7 cellular contexts compared by ENCODE assay signal in the genomic region with DNA sequence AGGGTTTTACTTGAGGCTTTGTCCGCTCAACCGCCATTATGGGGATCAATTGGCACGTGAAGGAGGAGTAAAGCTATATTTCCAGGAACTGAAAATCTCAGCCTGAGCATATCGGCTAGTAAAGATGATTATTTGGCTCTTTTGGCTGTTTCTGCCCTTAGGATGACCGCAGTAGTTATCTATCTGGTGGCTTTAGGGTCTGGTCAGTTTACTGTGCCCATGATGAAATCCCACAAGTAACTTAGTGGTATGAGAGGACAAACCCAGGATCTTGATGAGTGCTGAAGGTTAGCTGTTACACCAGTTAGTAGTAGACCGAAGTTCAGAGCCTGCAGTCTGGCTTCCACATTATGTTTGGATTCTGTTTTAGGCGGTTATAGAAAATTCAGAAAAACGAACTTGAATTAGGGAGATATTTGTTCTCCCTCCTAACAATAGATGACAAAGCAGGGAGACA. TPM values are rescaled to one million over a fixed set of nuclear protein-coding genes. Genes with fewer than 3 reads are reported as not detected.
DNase-seq lines count a peak whose midpoint lies in the region; ATAC-seq and TF ChIP-seq lines count a peak whose summit lies in the region.

No MANE protein-coding gene starts in this region.

- TF ChIP-seq CTCF in HEK293 (tag by site-specific recombination; IDR thresholded peaks at IDR 0.05), result no peak
- no peak for TF ChIP-seq CTCF in sigmoid colon (IDR thresholded peaks at IDR 0.05)

- H3K9me3 ChIP-seq in HEK293 (ENCODE audit: control insufficient read depth, insufficient read depth, low read depth, low read length) (no peaks in the 10 kb centered on the region), SK-N-MC (ENCODE audit: low read depth, low read length) (no peaks in the 10 kb centered on the region), sigmoid colon (no peaks in the 10 kb centered on the region)

- no peak for TF ChIP-seq EP300 in sigmoid colon (IDR thresholded peaks at IDR 0.05)

- DNase-seq in SK-N-MC (ENCODE audit: low read depth, low spot score) (no peak), fibroblast of peridontal ligament (ENCODE audit: extremely low read depth) (peak; percentile 41), sigmoid colon (no peak), NCI-H510A (lab: John Stamatoyannopoulos, UW) (no peak)

- intact Hi-C loops in sigmoid colon (cut with DNase I), result loop anchor here (2.0 kb wide), 1 partner anchor 21 kb away; the partner anchor contains the start of gene GGCX

- 1% methylated on average over 8 of the region's 8 CpGs for WGBS in sigmoid colon, 2 donors

- POLR2A ChIA-PET in HEK293 (lab: Yijun Ruan, JAX), result interaction anchor here (0.6 to 5.3 kb wide), 21 partner anchors 9 to 566 kb away, joined by 3 to 106 read pairs (median 7); partner anchors contain the start of genes ELMOD3, GGCX, POLR1A and PTCD3

- TF ChIP-seq POLR2A in sigmoid colon (IDR thresholded peaks at IDR 0.05), result no peak

- CTCF ChIA-PET in HEK293 (lab: Yijun Ruan, JAX), result interaction anchor here (0.8 to 9.1 kb wide), 5 partner anchors 8 to 149 kb away, joined by 3 to 73 read pairs (median 3); partner anchors contain the start of gene SH2D6

- H3K27ac ChIP-seq in HEK293 (ENCODE audit: extremely low read depth, low read depth, low read length), result peak overlapping the region; percentile 99; the same call in 1 of the 2 replicates
- H3K27ac ChIP-seq in SK-N-MC, result peak overlapping the region; percentile 72
- peak overlapping the region; percentile 99 to 100 (median 99) for H3K27ac ChIP-seq in sigmoid colon

- ATAC-seq in GM21390 (IDR thresholded peaks at IDR 0.05; ENCODE audit: unreplicated experiment), result no peak
- ATAC-seq in GM19351 (IDR thresholded peaks at IDR 0.05; ENCODE audit: unreplicated experiment), result no peak

- peaks cover 22 to 57% of the 10 kb centered on the region in 2 experiments for H3K36me3 ChIP-seq in HEK293 (ENCODE audit: control insufficient read depth in 2 of 2, insufficient read depth in 1 of 2, low read length in 2 of 2)
- H3K36me3 ChIP-seq in SK-N-MC (ENCODE audit: insufficient read depth, low read length), result peaks cover 56% of the 10 kb centered on the region
- H3K36me3 ChIP-seq in sigmoid colon, result peaks cover 34 to 47% (median 37%) of the 10 kb centered on the region in 4 donors

- H3K4me1 ChIP-seq in HEK293 (ENCODE audit: control insufficient read depth, insufficient read depth, low read length), result 0 out of 2 replicates have a peak, but pooled peaks cover 2% of the 10 kb centered on the region
- peaks cover 0 to 62% (median 61%) of the 10 kb centered on the region in 4 donors for H3K4me1 ChIP-seq in sigmoid colon

- no peaks in the 10 kb centered on the region for H3K27me3 ChIP-seq in sigmoid colon

- peak overlapping the region; percentile 98 for H3K9ac ChIP-seq in SK-N-MC (ENCODE audit: insufficient read length)

- H3K4me3 ChIP-seq in HEK293 (ENCODE audit: low read depth, low read length) (peak overlapping the region; percentile 98), SK-N-MC (peak overlapping the region; percentile 96), sigmoid colon (peak overlapping the region; percentile 91 to 96 (median 96))

TF ChIP-seq in HEK293, 187 proteins besides CTCF, POLR2A, EP300 and RAD21:
- no peak for TF ChIP-seq ZNF623 (tag by site-specific recombination; IDR thresholded peaks at IDR 0.05)
- TF ChIP-seq YY1 (tag by site-specific recombination; IDR thresholded peaks at IDR 0.05), result no peak
- TF ChIP-seq PRDM1 (tag by site-specific recombination; IDR thresholded peaks at IDR 0.05), result no peak
- no peak for TF ChIP-seq ZSCAN16 (tag by site-specific recombination; IDR thresholded peaks at IDR 0.05)
- 0 out of 2 replicates have a peak, but pooled peaks have one; percentile 4 for TF ChIP-seq ZNF2 (tag by site-specific recombination; IDR thresholded peaks at IDR 0.05)

RNA-seq across cellular contexts. Expression of gene MAT2A, which starts 1.2 kb away (rescaled TPM):
- total RNA-seq in sigmoid colon, result 100 to 1,000 TPM; 139 to 249 (median 151) TPM
- 10 to 100 TPM; 52.3 to 93.1 (median 61.0) TPM for polyA plus RNA-seq in sigmoid colon

RNA-seq across cellular contexts. Expression of gene GGCX, which starts 21.1 kb away (rescaled TPM):
- total RNA-seq in sigmoid colon, result 10 to 100 TPM; 14.9 to 25.3 (median 24.7) TPM
- 10 to 100 TPM in 2 of 3 donors, 1 to 10 TPM in 1; 3.6 to 22.8 (median 11.1) TPM for polyA plus RNA-seq in sigmoid colon

RNA-seq across cellular contexts. Expression of gene VAMP8, which starts 37.2 kb away (rescaled TPM):
- 10 to 100 TPM in 2 of 4 donors, 1 to 10 TPM in 2; 1.9 to 33.3 (median 13.2) TPM for total RNA-seq in sigmoid colon
- polyA plus RNA-seq in sigmoid colon, result 100 to 1,000 TPM; 441 to 941 (median 696) TPM

RNA-seq across cellular contexts. Expression of gene VAMP5, which starts 44.1 kb away (rescaled TPM):
- 10 to 100 TPM; 51.2 to 97.5 (median 69.6) TPM for total RNA-seq in sigmoid colon
- polyA plus RNA-seq in sigmoid colon, result 10 to 100 TPM; 51.8 to 93.7 (median 68.0) TPM

RNA-seq across cellular contexts. Expression of gene RNF181, which starts 55.4 kb away (rescaled TPM):
- total RNA-seq in sigmoid colon, result 100 to 1,000 TPM; 124 to 175 (median 141) TPM
- 100 to 1,000 TPM; 165 to 190 (median 179) TPM for polyA plus RNA-seq in sigmoid colon
